Comparison of ENCODE assay signal across 7 cellular contexts in genomic region chrX:48071064-48071985, GRCh38. TPM values are rescaled to one million over a fixed set of nuclear protein-coding genes. Genes with fewer than 3 reads are reported as not detected.
DNase-seq lines count a peak whose midpoint lies in the region; ATAC-seq lines count a peak whose summit lies in the region.

TSS of gene ZNF630 (minus strand) at chrX:48071640. CDS start at chrX:48066886, 4,754 bp downstream.

- ATAC-seq in GM18858 (IDR thresholded peaks at IDR 0.05; ENCODE audit: unreplicated experiment) (peak; percentile 61), HG03097 (IDR thresholded peaks at IDR 0.05; ENCODE audit: low FRiP score, unreplicated experiment) (peak; percentile 66)

- DNase-seq in NCI-H526 treated with DMSO at 0.1 percent for 48 hours (lab: John Stamatoyannopoulos, UW) (peak; percentile 84), activated T-cell treated with anti-CD3 and anti-CD28 coated beads for 24 hours (ENCODE audit: low read depth) (peak; percentile 46), epithelial cell of prostate (ENCODE audit: low read depth, low spot score) (no peak), mucosa of gallbladder (ENCODE audit: low spot score) (peak; percentile 72)
- peak; percentile 8 to 26 for DNase-seq in stimulated activated CD8-positive, alpha-beta memory T cell treated with anti-CD3 and anti-CD28 coated beads, Interleukin-2, amount 100 ng/mL, for 1 hour (ENCODE audit: low read depth in 2 of 2)

- H3K27ac ChIP-seq in epithelial cell of prostate, result peak within 1 kb of the TSS; percentile 24

RNA-seq across cellular contexts. Expression of gene ZNF630, which starts in this region (rescaled TPM):
- total RNA-seq in mucosa of gallbladder, result 6.0 TPM
